ENCODE assay signal across 8 cellular contexts in the genomic region with DNA sequence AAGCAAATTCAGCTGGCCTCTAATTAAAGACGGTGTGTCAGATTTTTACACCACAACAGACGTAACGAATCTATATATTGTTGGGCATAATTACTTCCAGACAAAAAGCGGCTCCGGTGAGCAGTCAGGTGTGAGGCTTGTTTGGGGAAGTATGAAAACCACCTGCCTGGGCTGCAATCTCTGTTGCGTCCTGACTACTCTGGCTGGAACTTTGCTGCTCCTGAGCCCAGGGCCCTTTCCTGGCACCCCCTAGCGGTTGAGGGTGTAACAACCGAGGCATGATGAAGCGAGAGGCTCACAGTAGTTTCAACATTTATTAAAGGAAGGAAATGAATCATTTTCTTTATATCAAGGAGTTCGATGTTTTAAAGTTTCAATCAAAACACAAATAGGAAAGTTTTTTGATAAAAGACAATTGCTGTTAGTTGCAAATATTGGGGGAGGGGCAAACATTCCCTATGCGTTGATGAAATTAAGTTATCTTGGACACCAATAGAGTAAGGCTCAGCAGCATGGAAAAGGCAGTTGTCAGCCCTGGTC.
DNase-seq lines count a peak whose midpoint lies in the region; ATAC-seq lines count a peak whose summit lies in the region.

No MANE protein-coding gene starts in this region.

- H3K4me3 Mint-ChIP-seq in activated naive CD8-positive, alpha-beta T cell treated with anti-CD3 and anti-CD28 coated beads, Interleukin-2, amount 50 U/mL, for 24 hours: no peak overlapping the region

- peaks cover 13% of the 10 kb centered on the region for H3K27me3 Mint-ChIP-seq in activated naive CD8-positive, alpha-beta T cell treated with anti-CD3 and anti-CD28 coated beads, Interleukin-2, amount 50 U/mL, for 24 hours

- H3K27ac Mint-ChIP-seq in activated naive CD8-positive, alpha-beta T cell treated with anti-CD3 and anti-CD28 coated beads, Interleukin-2, amount 50 U/mL, for 24 hours: peak overlapping the region; percentile 25

- peaks cover 40% of the 10 kb centered on the region for H3K4me1 Mint-ChIP-seq in activated naive CD8-positive, alpha-beta T cell treated with anti-CD3 and anti-CD28 coated beads, Interleukin-2, amount 50 U/mL, for 24 hours

- no peaks in the 10 kb centered on the region for H3K9me3 Mint-ChIP-seq in activated naive CD8-positive, alpha-beta T cell treated with anti-CD3 and anti-CD28 coated beads, Interleukin-2, amount 50 U/mL, for 24 hours

- peak; percentile 79 for DNase-seq in DMS53 treated with DMSO at 0.1 percent for 48 hours (lab: John Stamatoyannopoulos, UW; ENCODE audit: unreplicated experiment)
- peak; percentile 69 for DNase-seq in SW480 (ENCODE audit: low spot score)
- peak; percentile 80 for DNase-seq in activated naive CD8-positive, alpha-beta T cell treated with anti-CD3 and anti-CD28 coated beads, Interleukin-2, amount 50 U/mL, for 24 hours
- peak; percentile 87 for DNase-seq in iPS-NIHi7 (ENCODE audit: extremely low spot score)
- DNase-seq in stimulated activated CD4-positive, alpha-beta T cell treated with anti-CD3 and anti-CD28 coated beads, Interleukin-1b, Interleukin-23, amount 100 ng/mL, for 4 hours (ENCODE audit: low read depth in 2 of 2): peak; percentile 56 to 61
- no peak for DNase-seq in epidermal melanocyte (ENCODE audit: insufficient read length, low spot score)

- H3K36me3 Mint-ChIP-seq in activated naive CD8-positive, alpha-beta T cell treated with anti-CD3 and anti-CD28 coated beads, Interleukin-2, amount 50 U/mL, for 24 hours (ENCODE audit: low read depth): no peaks in the 10 kb centered on the region

- peak; percentile 94 for ATAC-seq in GM19467 (IDR thresholded peaks at IDR 0.05; ENCODE audit: unreplicated experiment)
- ATAC-seq in HG03520 (IDR thresholded peaks at IDR 0.05; ENCODE audit: unreplicated experiment): peak; percentile 91
- ATAC-seq in activated naive CD8-positive, alpha-beta T cell treated with anti-CD3 and anti-CD28 coated beads, Interleukin-2, amount 50 U/mL, for 24 hours: peak; percentile 67
